In the genomic region with DNA sequence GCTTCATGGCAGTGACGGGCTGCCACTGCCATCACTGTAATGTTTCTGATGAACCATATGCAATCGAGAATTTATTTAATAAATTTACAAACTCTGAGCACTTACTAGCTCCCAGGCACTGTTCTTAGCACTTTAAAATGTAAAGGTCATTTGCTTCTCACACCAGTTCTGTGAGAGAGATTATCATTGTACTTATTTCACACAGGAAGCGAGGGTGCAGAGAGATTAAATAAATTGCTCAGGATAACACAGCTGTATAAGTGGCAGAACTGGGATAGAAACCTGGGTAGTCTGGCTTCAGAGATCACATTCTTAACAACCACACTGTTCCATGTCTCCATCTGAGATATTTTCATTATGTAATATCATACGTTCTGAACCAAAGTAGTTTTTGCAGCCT, we compare ENCODE assay signal across 14 cellular contexts.
DNase-seq lines count a peak whose midpoint lies in the region; ATAC-seq and TF ChIP-seq lines count a peak whose summit lies in the region.
"Had no signal": no experiment of that assay in that cellular context is flagged by ENCODE, and none has a peak within 500 bp of the region (broad histone marks: within the 10 kb centered on the region; RNA-seq: fewer than 3 reads in every experiment).

No MANE protein-coding gene starts in this region.

- no peaks in the 10 kb centered on the region for H4K20me1 ChIP-seq in OCI-LY1 (ENCODE audit: insufficient read depth, low read length)

- H3K36me3 ChIP-seq in heart right ventricle: peaks cover 0 to 8% (median 0%) of the 10 kb centered on the region in 9 donors
- H3K36me3 ChIP-seq in OCI-LY1 (ENCODE audit: insufficient read depth, low read length): peaks cover 10% of the 10 kb centered on the region
- H3K36me3 ChIP-seq in psoas muscle (ENCODE audit: insufficient read depth in 1 of 2, low read depth in 1 of 2): peaks cover 6 to 68% of the 10 kb centered on the region in 2 donors

- H3K9me2 ChIP-seq in OCI-LY1 (ENCODE audit: low read depth, low read length): no peaks in the 10 kb centered on the region

- no peaks in the 10 kb centered on the region for H3K9me3 ChIP-seq in heart right ventricle
- no peaks in the 10 kb centered on the region for H3K9me3 ChIP-seq in OCI-LY1 (ENCODE audit: low read length)
- H3K9me3 ChIP-seq in psoas muscle: no peaks in the 10 kb centered on the region

- H3K27ac ChIP-seq in heart right ventricle (peak overlapping the region in 8 of 10 donors; percentile 10 to 78 (median 62)), OCI-LY1 (ENCODE audit: low read depth, low read length, poor library complexity, severe bottlenecking) (no peak overlapping the region), psoas muscle (peak overlapping the region; percentile 48)
- H3K27ac ChIP-seq: HL-60 had no signal

- H3K4me3 ChIP-seq in heart right ventricle (no peak overlapping the region), OCI-LY1 (ENCODE audit: low read depth, low read length, poor library complexity, severe bottlenecking) (no peak overlapping the region), fibroblast of villous mesenchyme (ENCODE audit: low read depth, low read length) (no peak overlapping the region), psoas muscle (peak overlapping the region; percentile 37)

- no peak for DNase-seq in heart right ventricle
- no peak for DNase-seq in left ventricle myocardium superior
- DNase-seq in fibroblast of villous mesenchyme (ENCODE audit: low read depth): peak; percentile 45
- DNase-seq in psoas muscle: no peak
- DNase-seq in stimulated activated CD4-positive, alpha-beta T cell treated with anti-CD3 and anti-CD28 coated beads, Interleukin-2, amount 100 ng/mL, for 24 hours: no peak
- DNase-seq in stimulated activated CD4-positive, alpha-beta T cell treated with anti-CD3 and anti-CD28 coated beads, Interleukin-1b, Interleukin-23, amount 100 ng/mL, for 48 hours: no peak
- no peak for DNase-seq in activated naive CD4-positive, alpha-beta T cell treated with Interleukin-2 at 50 U/mL for 16 hours
- DNase-seq: C1 segment of cervical spinal cord; Calu3; CD4-positive, alpha-beta T cell; DMS 273 treated with DMSO at 0.1 percent for 48 hours had no signal

- no peaks in the 10 kb centered on the region for H3K79me2 ChIP-seq in OCI-LY1 (ENCODE audit: insufficient read depth, low read length)

- ATAC-seq in heart right ventricle: no peak
- no peak for ATAC-seq in left ventricle myocardium superior
- no peak for ATAC-seq in psoas muscle
- ATAC-seq: HCT116 had no signal

- no peaks in the 10 kb centered on the region for H3F3A ChIP-seq in OCI-LY1 (ENCODE audit: insufficient read depth, low read length)

- intact Hi-C loops in heart right ventricle (cut with DNase I): loop anchor here in 1 of 10 donors (5.0 kb wide), 1 partner anchor 104 kb away; no protein-coding TSS in a partner anchor
- intact Hi-C loops in left ventricle myocardium superior (cut with micrococcal nuclease): no loop called here
- intact Hi-C loops in psoas muscle (cut with DNase I): loop anchor here in 1 of 2 donors (5.0 kb wide), 1 partner anchor 34 kb away; no protein-coding TSS in a partner anchor

- H3K9ac ChIP-seq in OCI-LY1 (ENCODE audit: low read length): no peak overlapping the region

- TF ChIP-seq CTCF in heart right ventricle (IDR thresholded peaks at IDR 0.05): no peak
- TF ChIP-seq CTCF in OCI-LY1 (IDR thresholded peaks at IDR 0.05; ENCODE audit: low read length): no peak
- TF ChIP-seq CTCF in fibroblast of villous mesenchyme (IDR thresholded peaks at IDR 0.05; ENCODE audit: insufficient read depth, low read depth, low read length): no peak
- TF ChIP-seq CTCF in psoas muscle (IDR thresholded peaks at IDR 0.05): no peak

- H3K4me1 ChIP-seq in heart right ventricle (peaks cover 0 to 56% (median 18%) of the 10 kb centered on the region in 9 donors), OCI-LY1 (ENCODE audit: insufficient read depth, low read length, severe bottlenecking) (peaks cover 28% of the 10 kb centered on the region), psoas muscle (peaks cover 88% of the 10 kb centered on the region)

- WGBS in heart right ventricle, 2 donors: 60 to 69% methylated on average over 4 of the region's 4 CpGs
- 59 to 76% (median 65%) methylated on average over 4 of the region's 4 CpGs for WGBS in psoas muscle, 3 donors

- peak overlapping the region; percentile 14; the same call in 1 of the 2 replicates for H3K4me2 ChIP-seq in OCI-LY1 (ENCODE audit: low read length)

- no peak overlapping the region for H2AFZ ChIP-seq in OCI-LY1 (ENCODE audit: low read length)

- H3K27me3 ChIP-seq in heart right ventricle: no peaks in the 10 kb centered on the region
- H3K27me3 ChIP-seq in OCI-LY1 (ENCODE audit: insufficient read depth, low read length): no peaks in the 10 kb centered on the region
- H3K27me3 ChIP-seq in psoas muscle (ENCODE audit: insufficient read depth in 3 of 3, low read length in 2 of 3): no peaks in the 10 kb centered on the region
